In the genomic region with DNA sequence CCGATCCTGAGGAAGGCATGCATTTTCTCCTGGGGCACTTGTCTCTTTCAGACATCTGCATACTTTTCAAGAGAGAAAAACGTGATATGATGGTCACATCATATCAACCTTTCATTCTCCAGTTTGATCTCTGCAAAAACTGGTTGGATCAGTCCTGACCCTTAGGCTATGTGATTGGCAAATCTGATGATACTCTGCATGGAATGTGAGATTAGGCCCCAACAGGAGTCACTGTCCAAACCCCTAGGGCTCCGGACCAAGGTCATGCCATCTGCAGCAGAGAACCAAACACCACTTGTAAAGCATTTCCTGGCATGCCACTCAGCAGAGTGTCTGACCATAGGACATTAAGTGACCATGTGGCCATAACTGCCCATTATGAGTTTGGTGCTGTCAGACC, we compare ENCODE assay signal across 35 cellular contexts. TPM values are rescaled to one million over a fixed set of nuclear protein-coding genes. Genes with fewer than 3 reads are reported as not detected.
"Had no signal": no experiment of that assay in that cellular context is flagged by ENCODE, and none has a peak within 500 bp of the region (broad histone marks: within the 10 kb centered on the region; RNA-seq: fewer than 3 reads in every experiment).

No MANE protein-coding gene starts in this region.

- H3K27ac ChIP-seq: adrenal gland, body of pancreas, epithelial cell of prostate, esophagus squamous epithelium, gastroesophageal sphincter, VCaP had no signal

- H3K4me3 ChIP-seq: adrenal gland, body of pancreas, esophagus squamous epithelium, gastroesophageal sphincter had no signal

- FAIRE-seq: colon had no signal

- H3K4me1 Mint-ChIP-seq: activated CD4-positive, alpha-beta memory T cell treated with anti-CD3 and anti-CD28 coated beads, Interleukin-2, amount 10 ng/mL, durations not matched to agents 7 days and 5 days; activated CD4-positive, alpha-beta T cell treated with anti-CD3 and anti-CD28 coated beads, Interleukin-2, amount 10 ng/mL, durations not matched to agents 7 days and 5 days; activated naive CD4-positive, alpha-beta T cell treated with anti-CD3 and anti-CD28 coated beads, Interleukin-2, amount 50 U/mL, for 24 hours; activated naive CD8-positive, alpha-beta T cell treated with anti-CD3 and anti-CD28 coated beads for 36 hours; activated naive CD8-positive, alpha-beta T cell treated with anti-CD3 and anti-CD28 coated beads, Interleukin-2, amount 50 U/mL, for 24 hours had no signal

- H3K4me3 Mint-ChIP-seq: activated CD4-positive, alpha-beta memory T cell treated with anti-CD3 and anti-CD28 coated beads, Interleukin-2, amount 10 ng/mL, durations not matched to agents 7 days and 5 days; activated CD4-positive, alpha-beta T cell treated with anti-CD3 and anti-CD28 coated beads, Interleukin-2, amount 10 ng/mL, durations not matched to agents 7 days and 5 days; activated naive CD4-positive, alpha-beta T cell treated with anti-CD3 and anti-CD28 coated beads for 36 hours; activated naive CD4-positive, alpha-beta T cell treated with anti-CD3 and anti-CD28 coated beads, Interleukin-2, amount 50 U/mL, for 24 hours; activated naive CD8-positive, alpha-beta T cell treated with anti-CD3 and anti-CD28 coated beads for 36 hours; activated naive CD8-positive, alpha-beta T cell treated with anti-CD3 and anti-CD28 coated beads, Interleukin-2, amount 50 U/mL, for 24 hours; activated T-helper 1 cell treated with anti-CD3 and anti-CD28 coated beads, Interleukin-12 subunit alpha, Interleukin-12 subunit beta, Interleukin-2, Interleukin-4 antibody, amounts not matched to agents 30 ng/mL and 10 ng/mL and 1 ng/mL, durations not matched to agents 14 hours and 24 hours and 36 hours; effector memory CD8-positive, alpha-beta T cell; T-helper 17 cell; WTC11 had no signal

- H3K9me3 ChIP-seq: body of pancreas had no signal

- H3K27me3 ChIP-seq: adrenal gland, body of pancreas had no signal

- H3K9me3 Mint-ChIP-seq: activated naive CD8-positive, alpha-beta T cell treated with anti-CD3 and anti-CD28 coated beads for 36 hours; activated naive CD8-positive, alpha-beta T cell treated with anti-CD3 and anti-CD28 coated beads, Interleukin-2, amount 50 U/mL, for 24 hours; activated T-helper 1 cell treated with anti-CD3 and anti-CD28 coated beads, Interleukin-12 subunit alpha, Interleukin-12 subunit beta, Interleukin-2, Interleukin-4 antibody, amounts not matched to agents 30 ng/mL and 10 ng/mL and 1 ng/mL, durations not matched to agents 14 hours and 24 hours and 36 hours; activated T-helper 2 cell treated with anti-CD3 and anti-CD28 coated beads, Interferon-gamma antibody, Interleukin-2, Interleukin-4, amounts not matched to agents 10 μg/mL and 5 μg/mL and 100 μg/mL, durations not matched to agents 14 hours and 24 hours and 36 hours; effector memory CD8-positive, alpha-beta T cell had no signal

- H3K27ac Mint-ChIP-seq: activated CD4-positive, alpha-beta memory T cell treated with anti-CD3 and anti-CD28 coated beads, Interleukin-2, amount 10 ng/mL, durations not matched to agents 7 days and 5 days; activated CD4-positive, alpha-beta T cell treated with anti-CD3 and anti-CD28 coated beads, Interleukin-2, amount 10 ng/mL, durations not matched to agents 7 days and 5 days; activated naive CD4-positive, alpha-beta T cell treated with anti-CD3 and anti-CD28 coated beads for 36 hours; activated naive CD4-positive, alpha-beta T cell treated with anti-CD3 and anti-CD28 coated beads, Interleukin-2, amount 50 U/mL, for 24 hours; activated naive CD8-positive, alpha-beta T cell treated with anti-CD3 and anti-CD28 coated beads for 36 hours; activated naive CD8-positive, alpha-beta T cell treated with anti-CD3 and anti-CD28 coated beads, Interleukin-2, amount 50 U/mL, for 24 hours; activated T-helper 1 cell treated with anti-CD3 and anti-CD28 coated beads, Interleukin-12 subunit alpha, Interleukin-12 subunit beta, Interleukin-2, Interleukin-4 antibody, amounts not matched to agents 30 ng/mL and 10 ng/mL and 1 ng/mL, durations not matched to agents 14 hours and 24 hours and 36 hours; activated T-helper 2 cell treated with anti-CD3 and anti-CD28 coated beads, Interferon-gamma antibody, Interleukin-2, Interleukin-4, amounts not matched to agents 10 μg/mL and 5 μg/mL and 100 μg/mL, durations not matched to agents 14 hours and 24 hours and 36 hours; effector memory CD8-positive, alpha-beta T cell; T-helper 17 cell; WTC11 had no signal

- H3K36me3 ChIP-seq: adrenal gland, esophagus squamous epithelium, gastroesophageal sphincter had no signal

- H3K36me3 Mint-ChIP-seq: activated naive CD4-positive, alpha-beta T cell treated with anti-CD3 and anti-CD28 coated beads, Interleukin-2, amount 50 U/mL, for 24 hours; activated naive CD8-positive, alpha-beta T cell treated with anti-CD3 and anti-CD28 coated beads for 36 hours had no signal

- H3K4me1 ChIP-seq: body of pancreas, gastroesophageal sphincter had no signal

- DNase-seq: activated CD4-positive, alpha-beta memory T cell treated with anti-CD3 and anti-CD28 coated beads, Interleukin-2, amount 10 ng/mL, durations not matched to agents 7 days and 5 days; activated CD4-positive, alpha-beta T cell treated with anti-CD3 and anti-CD28 coated beads for 1 hour; activated CD4-positive, alpha-beta T cell treated with anti-CD3 and anti-CD28 coated beads for 4 hours; activated CD4-positive, alpha-beta T cell treated with anti-CD3 and anti-CD28 coated beads, Interleukin-2, amount 10 ng/mL, durations not matched to agents 7 days and 5 days; activated CD4-positive, alpha-beta T cell treated with anti-CD3 and anti-CD28 coated beads, Interleukin-2, amount 50 U/mL, for 4 hours; activated effector memory CD4-positive, alpha-beta T cell treated with anti-CD3 and anti-CD28 coated beads, Interleukin-2, amount 50 U/mL, for 16 hours; activated naive CD4-positive, alpha-beta T cell treated with anti-CD3 and anti-CD28 coated beads for 36 hours; activated naive CD8-positive, alpha-beta T cell treated with anti-CD3 and anti-CD28 coated beads for 36 hours; activated naive CD8-positive, alpha-beta T cell treated with anti-CD3 and anti-CD28 coated beads, Interleukin-2, amount 50 U/mL, for 24 hours; activated T-cell treated with anti-CD3 and anti-CD28 coated beads, Interleukin-2, amount 50 U/mL, for 1 hour; activated T-cell treated with anti-CD3 and anti-CD28 coated beads, Interleukin-2, amount 50 U/mL, for 48 hours; amygdala; aorta; body of pancreas; caudate nucleus; cortex of kidney; dermis blood vessel endothelial cell; effector CD4-positive, alpha-beta T cell; effector memory CD8-positive, alpha-beta T cell; esophagus squamous epithelium; foreskin melanocyte; T-helper 1 cell; T-helper 17 cell had no signal

RNA-seq across cellular contexts. Expression of a gene that starts 8.6 kb away (rescaled TPM):
- total RNA-seq: activated CD4-positive, alpha-beta memory T cell treated with anti-CD3 and anti-CD28 coated beads, Interleukin-2, amount 10 ng/mL, durations not matched to agents 7 days and 5 days; activated CD4-positive, alpha-beta T cell treated with anti-CD3 and anti-CD28 coated beads, Interleukin-2, amount 10 ng/mL, durations not matched to agents 7 days and 5 days; dermis blood vessel endothelial cell had no signal

RNA-seq across cellular contexts. Expression of a gene that starts 39.5 kb away (rescaled TPM):
- total RNA-seq: activated CD4-positive, alpha-beta memory T cell treated with anti-CD3 and anti-CD28 coated beads, Interleukin-2, amount 10 ng/mL, durations not matched to agents 7 days and 5 days; activated CD4-positive, alpha-beta T cell treated with anti-CD3 and anti-CD28 coated beads, Interleukin-2, amount 10 ng/mL, durations not matched to agents 7 days and 5 days; activated naive CD4-positive, alpha-beta T cell treated with anti-CD3 and anti-CD28 coated beads for 36 hours; activated naive CD8-positive, alpha-beta T cell treated with anti-CD3 and anti-CD28 coated beads for 36 hours; activated T-helper 1 cell treated with anti-CD3 and anti-CD28 coated beads, Interleukin-12 subunit alpha, Interleukin-12 subunit beta, Interleukin-2, Interleukin-4 antibody, amounts not matched to agents 30 ng/mL and 10 ng/mL and 1 ng/mL, durations not matched to agents 14 hours and 24 hours and 36 hours; activated T-helper 2 cell treated with anti-CD3 and anti-CD28 coated beads, Interferon-gamma antibody, Interleukin-2, Interleukin-4, amounts not matched to agents 10 μg/mL and 5 μg/mL and 100 μg/mL, durations not matched to agents 14 hours and 24 hours and 36 hours; adrenal gland; aorta; body of pancreas; chondrocyte; dermis blood vessel endothelial cell; esophagus squamous epithelium; fibroblast of lung; gastroesophageal sphincter; glomerular endothelial cell; T-helper 17 cell had no signal
- polyA plus RNA-seq: fibroblast of lung had no signal
